Comparison of ENCODE assay signal across 2 cellular contexts in genomic region chr6:162899148-162899547, GRCh38.
TF ChIP-seq lines count a peak whose summit lies in the region.

No MANE protein-coding gene starts in this region.

TF ChIP-seq in HepG2, 621 proteins besides CTCF, POLR2A, EP300 and RAD21:
- TF ChIP-seq KLF6 (CRISPR knock-in tag; IDR thresholded peaks at IDR 0.05): no peak
- TF ChIP-seq STAG1 (CRISPR knock-in tag; IDR thresholded peaks at IDR 0.05): peak; percentile 10; the same call in 1 of the 2 replicates

TF ChIP-seq in H1, 55 proteins besides CTCF, POLR2A, EP300 and RAD21:
- TF ChIP-seq ATF2 (IDR thresholded peaks at IDR 0.05; ENCODE audit: low read length) (no peak), SP4 (IDR thresholded peaks at IDR 0.05; ENCODE audit: low read length) (no peak), HDAC6 (IDR thresholded peaks at IDR 0.05; ENCODE audit: low read depth, low read length) (no peak), TCF12 (IDR thresholded peaks at IDR 0.05; ENCODE audit: low read depth, low read length) (no peak), NRF1 (IDR thresholded peaks at IDR 0.05; ENCODE audit: low read depth, low read length) (no peak), CBX5 (IDR thresholded peaks at IDR 0.05; ENCODE audit: low read depth, low read length) (no peak), KDM5A (IDR thresholded peaks at IDR 0.05; ENCODE audit: low read length) (no peak), NANOG (IDR thresholded peaks at IDR 0.05; ENCODE audit: insufficient read depth, low read depth, low read length, poor library complexity, severe bottlenecking) (no peak), PHF8 (conservative IDR thresholded peaks at IDR 0.05; ENCODE audit: low read depth, low read length) (no peak), CHD7 (IDR thresholded peaks at IDR 0.05; ENCODE audit: insufficient replicate concordance, low read length) (no peak), TEAD4 (IDR thresholded peaks at IDR 0.05; ENCODE audit: low read depth, low read length) (no peak), SP2 (IDR thresholded peaks at IDR 0.05; ENCODE audit: low read length) (no peak), POU5F1 (IDR thresholded peaks at IDR 0.05; ENCODE audit: low read depth, low read length) (no peak), RXRA (IDR thresholded peaks at IDR 0.05; ENCODE audit: insufficient read depth, low read depth, low read length) (no peak), SP1 (IDR thresholded peaks at IDR 0.05; ENCODE audit: low read depth, low read length) (no peak), SIRT6 (IDR thresholded peaks at IDR 0.05; ENCODE audit: low read length) (no peak), SUZ12 (IDR thresholded peaks at IDR 0.05; ENCODE audit: low read length) (no peak), TAF7 (optimal IDR thresholded peaks at IDR 0.05; ENCODE audit: borderline replicate concordance, low read depth, low read length) (no peak), BRCA1 (IDR thresholded peaks at IDR 0.05; ENCODE audit: low read depth, low read length) (no peak)
